Comparison of ENCODE assay signal across 20 cellular contexts in the genomic region with DNA sequence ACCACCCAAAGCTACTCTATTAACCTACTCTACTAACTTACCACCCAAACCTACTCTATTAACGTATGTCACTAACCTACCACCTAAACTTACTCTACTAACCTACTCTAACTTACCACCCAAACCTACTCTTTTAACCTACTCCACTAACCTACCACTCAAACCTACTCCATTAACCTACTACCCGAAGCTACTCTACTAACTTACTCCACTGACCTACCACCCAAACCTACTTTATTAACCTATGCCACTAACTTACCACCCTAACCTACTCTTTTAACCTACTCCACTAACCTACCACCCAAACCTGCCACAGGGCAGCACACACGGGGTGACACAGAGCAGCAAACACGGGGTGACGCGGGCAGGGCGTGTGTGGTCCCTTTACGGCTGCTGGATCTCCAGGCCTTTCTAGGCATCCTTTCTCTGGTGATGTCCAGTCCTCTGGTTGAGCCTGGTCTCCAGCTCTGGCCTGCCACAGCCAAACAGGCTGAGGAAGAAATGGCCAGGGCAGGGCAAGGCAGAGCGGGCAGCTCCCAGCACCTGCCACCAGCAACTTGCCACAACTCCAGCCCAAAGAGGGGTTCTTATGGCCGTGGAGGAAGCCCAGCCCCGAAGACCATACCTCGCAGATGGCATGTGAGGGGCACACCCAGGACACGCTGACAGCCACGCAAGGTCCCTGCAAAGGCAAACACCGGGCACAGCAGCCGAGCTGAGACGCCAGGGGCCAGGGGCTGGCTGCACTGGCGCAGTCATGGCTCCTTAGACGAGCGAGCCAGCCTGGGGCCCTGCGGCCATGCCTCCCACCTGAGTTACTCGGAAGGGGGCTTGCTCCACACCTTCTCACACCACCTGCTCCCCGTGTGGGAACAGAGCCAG. TPM values are rescaled to one million over a fixed set of nuclear protein-coding genes. Genes with fewer than 3 reads are reported as not detected.
DNase-seq lines count a peak whose midpoint lies in the region; ATAC-seq, FAIRE-seq and TF ChIP-seq lines count a peak whose summit lies in the region.
"Had no signal": no experiment of that assay in that cellular context is flagged by ENCODE, and none has a peak within 500 bp of the region (broad histone marks: within the 10 kb centered on the region; RNA-seq: fewer than 3 reads in every experiment).

No MANE protein-coding gene starts in this region.

- FAIRE-seq in HTR-8/SVneo (lab: Jason Lieb, UNC): peak; percentile 96

- POLR2A ChIA-PET in MCF 10A (lab: Yijun Ruan, JAX): interaction anchor here (1.0 to 2.4 kb wide), 5 partner anchors 10 to 87 kb away, joined by 3 to 25 read pairs (median 5); no protein-coding TSS in a partner anchor

- intact Hi-C loops in MCF 10A (cut with micrococcal nuclease) (no loop called here), lower lobe of right lung (cut with DNase I) (no loop called here)

- no peak overlapping the region for H3K27ac ChIP-seq in lower lobe of right lung
- H3K27ac ChIP-seq in skeletal muscle tissue (ENCODE audit: low read depth, low read length): peak overlapping the region; percentile 1
- H3K27ac ChIP-seq: thyroid gland had no signal

- H3K4me1 ChIP-seq in lower lobe of right lung (peaks cover 42% of the 10 kb centered on the region), skeletal muscle tissue (ENCODE audit: control insufficient read depth in 3 of 3, insufficient read depth in 3 of 3, low read length in 3 of 3) (peaks cover 43 to 57% (median 47%) of the 10 kb centered on the region in 3 donors)

- CTCF ChIA-PET in MCF 10A (lab: Yijun Ruan, JAX): interaction anchor here (0.5 to 2.6 kb wide), 7 partner anchors 11 to 1676 kb away, joined by 3 to 11 read pairs (median 3); no protein-coding TSS in a partner anchor

- no peaks in the 10 kb centered on the region for H3K9me3 ChIP-seq in lower lobe of right lung
- H3K9me3 ChIP-seq in skeletal muscle tissue (ENCODE audit: control insufficient read depth in 3 of 3, low read length in 3 of 3): no peaks in the 10 kb centered on the region
- H3K9me3 ChIP-seq: gastroesophageal sphincter, thyroid gland had no signal

- H3K36me3 Mint-ChIP-seq in MCF 10A (ENCODE audit: insufficient read depth, unreplicated experiment): peaks cover 4% of the 10 kb centered on the region

- DNase-seq in HTR-8/SVneo (ENCODE audit: insufficient read length, low spot score): no peak
- DNase-seq in MCF 10A (ENCODE audit: unreplicated experiment): no peak
- peak; percentile 32 for DNase-seq in lower lobe of right lung
- DNase-seq: activated CD4-positive, alpha-beta T cell treated with anti-CD3 and anti-CD28 coated beads for 1 hour; activated naive CD4-positive, alpha-beta T cell treated with anti-CD3 and anti-CD28 coated beads, Interleukin-2, amount 50 U/mL, for 16 hours; activated T-cell treated with anti-CD3 and anti-CD28 coated beads, Interleukin-2, amount 50 U/mL, for 48 hours; cerebellar nuclear complex; DMS79 treated with DMSO at 0.1 percent for 48 hours; effector CD4-positive, alpha-beta T cell; HCEC 1CT; NCI-H1105 treated with DMSO at 0.1 percent for 48 hours; NCI-H2081 treated with DMSO at 0.1 percent for 48 hours; NK-92 treated with Interleukin-12 subunit alpha and Interleukin-12 subunit beta, amount 100 ng/mL, for 24 hours; thyroid gland had no signal

- no peaks in the 10 kb centered on the region for H3K27me3 Mint-ChIP-seq in MCF 10A (ENCODE audit: insufficient read depth, unreplicated experiment)

- H3K9me3 Mint-ChIP-seq in MCF 10A (ENCODE audit: unreplicated experiment): no peaks in the 10 kb centered on the region

- BruUV-seq in MCF 10A (replicated peaks; lab: Mats Ljungman, UMichigan): no TSS peak

- no peak overlapping the region for H3K4me3 ChIP-seq in lower lobe of right lung
- no peak overlapping the region for H3K4me3 ChIP-seq in skeletal muscle tissue (ENCODE audit: low read length in 3 of 3)
- H3K4me3 ChIP-seq: gastroesophageal sphincter, thyroid gland had no signal

- H3K4me1 Mint-ChIP-seq in MCF 10A (ENCODE audit: insufficient read depth, unreplicated experiment): peaks cover 34% of the 10 kb centered on the region

- ATAC-seq in lower lobe of right lung (no peak), GM21737 (IDR thresholded peaks at IDR 0.05; ENCODE audit: unreplicated experiment) (no peak), HG02885 (IDR thresholded peaks at IDR 0.05; ENCODE audit: poor library complexity, unreplicated experiment) (no peak), HG03135 (IDR thresholded peaks at IDR 0.05; ENCODE audit: unreplicated experiment) (no peak)
- ATAC-seq: esophagus mucosa, gastroesophageal sphincter had no signal

- H3K27ac Mint-ChIP-seq in MCF 10A (ENCODE audit: low read depth, unreplicated experiment): peak overlapping the region; percentile 94

- no peaks in the 10 kb centered on the region for H3K36me3 ChIP-seq in lower lobe of right lung
- H3K36me3 ChIP-seq in skeletal muscle tissue (ENCODE audit: control insufficient read depth in 3 of 3, insufficient read depth in 3 of 3, low read length in 3 of 3): no peaks in the 10 kb centered on the region
- H3K36me3 ChIP-seq: gastroesophageal sphincter, thyroid gland had no signal

- TF ChIP-seq CTCF in MCF 10A (IDR thresholded peaks at IDR 0.05; ENCODE audit: unreplicated experiment): no peak
- no peak for TF ChIP-seq CTCF in lower lobe of right lung (IDR thresholded peaks at IDR 0.05)

- no peak overlapping the region for H3K9ac ChIP-seq in skeletal muscle tissue (ENCODE audit: low read depth in 1 of 3, low read length in 3 of 3)

- H3K4me3 Mint-ChIP-seq in MCF 10A (ENCODE audit: unreplicated experiment): peak overlapping the region; percentile 0

- no peaks in the 10 kb centered on the region for H3K27me3 ChIP-seq in lower lobe of right lung (ENCODE audit: low read depth)
- H3K27me3 ChIP-seq in skeletal muscle tissue (ENCODE audit: control insufficient read depth in 3 of 3, insufficient read depth in 3 of 3, low read length in 3 of 3): peaks cover 0 to 32% (median 24%) of the 10 kb centered on the region in 3 donors
- H3K27me3 ChIP-seq: gastroesophageal sphincter, thyroid gland had no signal

RNA-seq across cellular contexts. Expression of a gene that starts 25.7 kb away (rescaled TPM):
- total RNA-seq in MCF 10A (2022) (96.1 and 114 TPM in 2 replicates), lower lobe of right lung (36.3 TPM), skeletal muscle tissue (106 TPM)
